8 cellular contexts compared by ENCODE assay signal in the genomic region with DNA sequence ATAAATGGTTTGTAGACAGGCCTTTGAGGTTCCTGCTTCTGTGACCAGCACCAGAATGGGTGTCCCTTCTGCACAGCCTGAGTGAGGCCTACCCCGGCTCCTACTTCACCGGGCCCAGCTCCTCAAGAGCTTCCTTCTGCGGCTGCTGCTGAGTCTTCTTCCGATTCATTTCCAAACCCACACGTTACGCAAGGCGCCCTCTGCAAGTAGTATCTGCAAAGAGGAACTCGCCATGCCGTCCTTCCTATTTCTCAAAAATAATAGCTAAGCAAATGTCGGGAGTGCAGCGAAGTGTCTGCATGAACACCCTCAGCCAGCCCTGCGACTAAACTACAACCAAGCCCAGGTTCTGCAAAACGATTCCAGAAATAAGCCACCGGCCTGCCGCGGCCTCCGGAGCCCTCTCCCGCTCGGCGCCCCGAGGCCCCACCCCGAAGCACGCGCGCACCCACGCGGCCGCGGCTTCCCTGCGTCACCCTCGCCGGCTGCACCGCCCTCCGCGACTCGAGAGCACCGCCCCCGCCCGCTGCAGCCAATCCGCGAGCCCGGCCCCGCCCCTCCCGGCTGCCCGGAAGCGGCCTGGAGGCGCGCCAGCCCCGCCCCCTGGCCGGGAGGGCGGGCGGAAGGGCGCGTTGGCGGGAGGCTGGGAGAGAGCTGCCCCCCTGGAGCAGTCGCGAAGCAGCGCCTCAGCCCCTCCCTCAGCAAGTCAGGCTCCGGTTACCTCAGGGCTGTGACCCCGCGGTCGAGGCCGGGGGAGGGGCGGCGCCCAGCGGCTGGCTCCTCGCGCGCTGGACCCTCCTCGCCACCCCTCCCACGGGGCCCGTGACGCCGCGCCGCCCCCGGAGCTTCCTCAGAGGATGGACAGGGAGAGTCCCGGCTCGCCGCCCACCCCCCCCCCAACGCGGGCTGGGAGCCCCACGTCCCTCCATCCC.
DNase-seq lines count a peak whose midpoint lies in the region; ATAC-seq and TF ChIP-seq lines count a peak whose summit lies in the region.

No MANE protein-coding gene starts in this region.

- peak; percentile 73 for TF ChIP-seq POLR2A in GM19099 (IDR thresholded peaks at IDR 0.05; ENCODE audit: extremely low read depth, insufficient read length, low read depth)

- ATAC-seq in HG03354 (IDR thresholded peaks at IDR 0.05; ENCODE audit: poor library complexity, severe bottlenecking, unreplicated experiment), result peak; percentile 56

- peak overlapping the region; percentile 96 for H3K27ac ChIP-seq in cingulate gyrus (ENCODE audit: low read depth, low read length)

- DNase-seq in Ammon's horn (ENCODE audit: low spot score), result peak; percentile 97
- peak; percentile 75 to 94 for DNase-seq in NCI-H526 (lab: John Stamatoyannopoulos, UW)
- DNase-seq in activated CD4-positive, alpha-beta T cell treated with anti-CD3 and anti-CD28 coated beads for 48 hours, result peak; percentile 99
- peak; percentile 98 for DNase-seq in left kidney (ENCODE audit: low read depth, low spot score)
- DNase-seq in stimulated activated CD4-positive, alpha-beta T cell treated with anti-CD3 and anti-CD28 coated beads, Interleukin-1b, Interleukin-23, amount 100 ng/mL, for 24 hours (ENCODE audit: low read depth in 4 of 4, low spot score in 1 of 4), result peak; percentile 97 to 98 (median 98)

Comparison
In these comparisons a context has a peak if more than half of its experiments do, and no peak if none do; other contexts are left out.
1. Peak in every context shown above with its lines: DNase-seq, ATAC-seq and H3K27ac ChIP-seq.